Comparison of ENCODE assay signal across 15 cellular contexts in the genomic region with DNA sequence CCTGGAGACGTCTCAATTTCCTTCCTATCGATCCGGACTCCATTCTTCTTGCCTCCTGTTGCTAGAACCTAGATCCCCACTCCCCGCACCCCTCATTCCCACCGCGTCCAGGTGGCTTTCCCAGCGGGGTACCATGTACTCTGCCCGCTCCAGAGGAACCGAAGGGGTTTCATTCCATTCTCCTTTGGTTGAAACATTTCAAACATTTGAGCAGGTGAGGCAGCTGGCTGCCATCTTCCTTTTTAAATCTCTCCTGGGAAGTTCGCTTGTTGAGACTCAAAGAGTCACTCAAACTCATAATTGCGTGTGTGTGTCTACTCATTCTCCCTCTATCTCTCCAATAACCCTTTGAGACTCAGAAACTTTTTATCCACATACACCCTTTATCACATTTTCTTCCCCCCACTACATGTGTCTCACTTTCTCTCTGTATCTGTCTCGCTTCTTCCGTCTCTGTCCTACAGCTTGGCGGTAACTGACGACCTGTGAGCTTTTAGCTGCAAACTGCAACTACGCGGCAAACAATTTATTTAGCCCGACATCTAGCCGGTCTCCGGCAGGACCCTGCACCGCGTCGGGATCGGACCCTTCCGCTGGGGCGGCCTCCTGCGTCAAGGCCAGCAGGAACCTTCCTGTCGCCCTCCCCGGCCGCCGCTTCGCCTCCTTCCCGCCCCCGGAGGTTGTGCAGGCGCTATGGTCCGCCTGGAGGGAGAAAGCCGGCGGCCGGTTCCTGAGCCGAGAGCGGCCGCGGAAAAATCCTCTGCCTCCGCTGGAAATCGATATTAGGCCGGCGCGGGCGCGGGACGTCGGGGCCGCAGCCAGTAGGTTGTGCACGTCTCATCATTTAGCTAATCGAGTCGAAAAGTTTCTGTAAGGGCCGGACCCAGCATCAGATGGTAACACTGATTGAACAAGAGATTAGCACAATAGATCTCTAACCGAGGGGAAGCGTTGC. TPM values are rescaled to one million over a fixed set of nuclear protein-coding genes. Genes with fewer than 3 reads are reported as not detected.
DNase-seq lines count a peak whose midpoint lies in the region; ATAC-seq, FAIRE-seq and TF ChIP-seq lines count a peak whose summit lies in the region.
"Had no signal": no experiment of that assay in that cellular context is flagged by ENCODE, and none has a peak within 500 bp of the region (broad histone marks: within the 10 kb centered on the region; RNA-seq: fewer than 3 reads in every experiment).

No MANE protein-coding gene starts in this region.

- peak overlapping the region; percentile 76 for H3K27ac Mint-ChIP-seq in T-helper 1 cell treated with Interleukin-12 subunit alpha and Interleukin-12 subunit beta and Interleukin-4 antibody, amounts not matched to agents 30 μg/mL and 1 μg/mL, for 36 hours
- H3K27ac Mint-ChIP-seq in IgD-negative memory B cell (peak overlapping the region; percentile 92 to 100 (median 99)), neural progenitor cell (no peak overlapping the region)

- CTCF ChIA-PET in H1 (lab: Charles Lee; ENCODE audit: partially characterized antibody) (interaction anchor here (0.7 to 7.3 kb wide), 5 partner anchors 9 to 240 kb away, joined by 3 to 71 read pairs (median 5); no protein-coding TSS in a partner anchor), GM10248 (lab: Yijun Ruan, JAX) (interaction anchor here (6.2 kb wide), 1 partner anchor 10 kb away, joined by 48 read pairs; no protein-coding TSS in a partner anchor)

- DNase-seq in T-helper 1 cell (no peak), H1 (ENCODE audit: low read depth in 1 of 2, low spot score in 2 of 2) (peak in 1 of 2 experiments; percentile 77), neural progenitor cell (ENCODE audit: low spot score) (peak; percentile 74), GM10248 (ENCODE audit: extremely low spot score) (no peak)
- no peak for DNase-seq in activated effector memory CD4-positive, alpha-beta T cell treated with Interleukin-2 at 50 U/mL for 16 hours
- DNase-seq: activated CD4-positive, alpha-beta T cell treated with anti-CD3 and anti-CD28 coated beads for 1 hour; NCI-H1092; NCI-H510A; nucleus accumbens; stimulated activated naive CD4-positive, alpha-beta T cell treated with Interleukin-2 at 50 U/mL for 16 hours had no signal

- peak overlapping the region; percentile 86 to 94 for H3K4me2 ChIP-seq in H1 (ENCODE audit: insufficient read depth in 1 of 2, low read depth in 2 of 2, low read length in 2 of 2)
- peak overlapping the region; percentile 36 for H3K4me2 ChIP-seq in neural progenitor cell

- POLR2A ChIA-PET in H1 (lab: Charles Lee; ENCODE audit: partially characterized antibody): interaction anchor here (0.6 to 2.5 kb wide), 5 partner anchors 10 to 124 kb away, joined by 3 to 32 read pairs (median 4); no protein-coding TSS in a partner anchor
- POLR2A ChIA-PET in GM10248 (lab: Yijun Ruan, JAX): interaction anchor here (0.6 kb wide), 1 partner anchor 10 kb away, joined by 3 read pairs; no protein-coding TSS in a partner anchor

- H3K36me3 Mint-ChIP-seq in T-helper 1 cell treated with Interleukin-12 subunit alpha and Interleukin-12 subunit beta and Interleukin-4 antibody, amounts not matched to agents 30 μg/mL and 1 μg/mL, for 36 hours (ENCODE audit: low read depth): peaks cover 14% of the 10 kb centered on the region
- H3K36me3 Mint-ChIP-seq in IgD-negative memory B cell: peaks cover 3% of the 10 kb centered on the region
- no peaks in the 10 kb centered on the region for H3K36me3 Mint-ChIP-seq in neural progenitor cell

- H2BK20ac ChIP-seq in H1 (ENCODE audit: low read length): peak overlapping the region; percentile 87; the same call in 1 of the 2 replicates

- H3K9ac ChIP-seq in H1 (replicated peaks in 1 of 4; ENCODE audit: extremely low read depth in 1 of 4, low read depth in 3 of 4, low read length in 3 of 4) (peak overlapping the region in 2 of 4 experiments; percentile 6 to 46; a peak in 2 of 7 replicates), neural progenitor cell (no peak overlapping the region)

- H3K36me3 ChIP-seq in H1 (ENCODE audit: control insufficient read depth in 2 of 4, insufficient read depth in 4 of 4, low read length in 3 of 4) (no peaks in the 10 kb centered on the region), neural progenitor cell (no peaks in the 10 kb centered on the region)

- TF ChIP-seq CTCF in H1 (IDR thresholded peaks at IDR 0.05; ENCODE audit: control extremely low read depth in 1 of 3, insufficient read depth in 1 of 3, low read depth in 1 of 3, low read length in 3 of 3) (no peak), neural progenitor cell (IDR thresholded peaks at IDR 0.05) (no peak), GM10248 (IDR thresholded peaks at IDR 0.05; ENCODE audit: control extremely low read depth, extremely low read depth, low read depth, missing control alignments) (no peak)

- H3K18ac ChIP-seq in H1 (ENCODE audit: extremely low read depth, low read length): peak overlapping the region; percentile 98

- H4K20me1 ChIP-seq in H1 (replicated peaks in 1 of 2; ENCODE audit: control insufficient read depth in 1 of 2, insufficient read depth in 2 of 2, low read length in 2 of 2) (no peaks in the 10 kb centered on the region), neural progenitor cell (ENCODE audit: low read depth) (peaks cover 65% of the 10 kb centered on the region)

- peak overlapping the region; percentile 89 for H4K91ac ChIP-seq in H1 (replicated peaks; ENCODE audit: insufficient read length, low read length)

- no peak for ATAC-seq in HG02870 (IDR thresholded peaks at IDR 0.05; ENCODE audit: unreplicated experiment)

- H3K23me2 ChIP-seq in H1 (ENCODE audit: low read depth, low read length): peaks cover 44% of the 10 kb centered on the region

- no peak overlapping the region for H2AFZ ChIP-seq in H1 (ENCODE audit: low read length)
- H2AFZ ChIP-seq in neural progenitor cell (replicated peaks): no peak overlapping the region

- peaks cover 3 to 49% (median 27%) of the 10 kb centered on the region in 4 experiments; a peak in 6 of 7 replicates for H3K27me3 ChIP-seq in H1 (replicated peaks in 1 of 4; ENCODE audit: control insufficient read depth in 3 of 4, extremely low read depth in 1 of 4, insufficient read depth in 3 of 4, low read length in 3 of 4)
- H3K27me3 ChIP-seq in neural progenitor cell: peaks cover 100% of the 10 kb centered on the region

- H3K4ac ChIP-seq in H1 (replicated peaks; ENCODE audit: insufficient read length, low read depth, low read length): no peak overlapping the region

- H3K4me1 ChIP-seq in H1 (replicated peaks in 1 of 4; ENCODE audit: control insufficient read depth in 3 of 4, insufficient read depth in 4 of 4, low read length in 3 of 4) (peaks cover 4 to 22% (median 13%) of the 10 kb centered on the region in 4 experiments), neural progenitor cell (peaks cover 22% of the 10 kb centered on the region)

- peak overlapping the region; percentile 57 to 80 (median 64) for H3K4me3 ChIP-seq in H1 (ENCODE audit: extremely low read depth in 1 of 4, insufficient read depth in 2 of 4, low read depth in 3 of 4, low read length in 4 of 4)
- peak overlapping the region; percentile 7 for H3K4me3 ChIP-seq in neural progenitor cell

- H3K14ac ChIP-seq in H1 (ENCODE audit: insufficient read length): no peak overlapping the region

- FAIRE-seq in H1 (lab: Jason Lieb, UNC): no peak
- FAIRE-seq: A204.1, keratinocyte had no signal

- TF ChIP-seq POLR2A in H1 (IDR thresholded peaks at IDR 0.05; ENCODE audit: control extremely low read depth in 1 of 2, low read depth in 2 of 2, low read length in 2 of 2): no peak

- H3K4me3 Mint-ChIP-seq in T-helper 1 cell treated with Interleukin-12 subunit alpha and Interleukin-12 subunit beta and Interleukin-4 antibody, amounts not matched to agents 30 μg/mL and 1 μg/mL, for 36 hours: peak overlapping the region; percentile 8
- H3K4me3 Mint-ChIP-seq in IgD-negative memory B cell (peak overlapping the region; percentile 39 to 91 (median 46)), neural progenitor cell (peak overlapping the region; percentile 38)

- peaks cover 12% of the 10 kb centered on the region for H3K9me3 Mint-ChIP-seq in T-helper 1 cell treated with Interleukin-12 subunit alpha and Interleukin-12 subunit beta and Interleukin-4 antibody, amounts not matched to agents 30 μg/mL and 1 μg/mL, for 36 hours
- H3K9me3 Mint-ChIP-seq in IgD-negative memory B cell (peaks cover 2 to 22% (median 9%) of the 10 kb centered on the region in 3 donors), neural progenitor cell (peaks cover 10% of the 10 kb centered on the region)

- H3K9me3 ChIP-seq in H1 (ENCODE audit: insufficient read depth in 2 of 2, low read depth in 1 of 2, low read length in 1 of 2) (no peaks in the 10 kb centered on the region), neural progenitor cell (ENCODE audit: low read depth) (no peaks in the 10 kb centered on the region)

- H2BK15ac ChIP-seq in H1 (ENCODE audit: low read length): peak overlapping the region; percentile 53; the same call in 1 of the 2 replicates

- peak overlapping the region; percentile 85 for H2BK12ac ChIP-seq in H1 (ENCODE audit: low read depth, low read length)

- no peak overlapping the region for H3K56ac ChIP-seq in H1 (replicated peaks; ENCODE audit: insufficient read length, low read depth, low read length)

- no peaks in the 10 kb centered on the region for H3K79me1 ChIP-seq in H1 (ENCODE audit: low read depth, low read length)

- peak overlapping the region; percentile 19 for H2BK120ac ChIP-seq in H1 (replicated peaks; ENCODE audit: low read depth, low read length)

- 6% methylated on average over 49 of the region's 59 CpGs; no CpG with 5 or more reads in 1 of the 2 experiments for WGBS in H1 (ENCODE audit: extremely low coverage in 1 of 2, insufficient coverage in 1 of 2, insufficient read length in 1 of 2, insufficient replicate concordance in 2 of 2, low coverage in 1 of 2, low lambda C conversion rate in 2 of 2, missing lambda C conversion rate in 1 of 2), 2 experiments

- no peak overlapping the region for H3K27ac ChIP-seq in H1 (ENCODE audit: low read depth, low read length)
- no peak overlapping the region for H3K27ac ChIP-seq in neural progenitor cell

- peaks cover 0 to 20% of the 10 kb centered on the region in 2 experiments; a peak in 3 of 4 replicates for H3K79me2 ChIP-seq in H1 (ENCODE audit: control insufficient read depth in 1 of 2, insufficient read depth in 2 of 2, low read length in 2 of 2)
- no peaks in the 10 kb centered on the region for H3K79me2 ChIP-seq in neural progenitor cell (ENCODE audit: low read depth)

- H4K5ac ChIP-seq in H1 (ENCODE audit: insufficient read length, low read depth, low read length): no peak overlapping the region

- TF ChIP-seq EP300 in H1 (IDR thresholded peaks at IDR 0.05; ENCODE audit: borderline replicate concordance in 1 of 2, low read depth in 2 of 2, low read length in 2 of 2): no peak

- no peak overlapping the region for H3K23ac ChIP-seq in H1 (ENCODE audit: insufficient read length)

- H3K4me1 Mint-ChIP-seq in T-helper 1 cell treated with Interleukin-12 subunit alpha and Interleukin-12 subunit beta and Interleukin-4 antibody, amounts not matched to agents 30 μg/mL and 1 μg/mL, for 36 hours (ENCODE audit: low read depth): peaks cover 24% of the 10 kb centered on the region
- H3K4me1 Mint-ChIP-seq in IgD-negative memory B cell (peaks cover 11 to 23% (median 21%) of the 10 kb centered on the region in 3 donors), neural progenitor cell (peaks cover 19% of the 10 kb centered on the region)

- peaks cover 75% of the 10 kb centered on the region for H3K27me3 Mint-ChIP-seq in T-helper 1 cell treated with Interleukin-12 subunit alpha and Interleukin-12 subunit beta and Interleukin-4 antibody, amounts not matched to agents 30 μg/mL and 1 μg/mL, for 36 hours (ENCODE audit: low read depth)
- H3K27me3 Mint-ChIP-seq in IgD-negative memory B cell (peaks cover 53% of the 10 kb centered on the region), neural progenitor cell (ENCODE audit: insufficient read depth, low read depth) (peaks cover 68% of the 10 kb centered on the region)

- H2BK5ac ChIP-seq in H1 (ENCODE audit: low read depth, low read length): peak overlapping the region; percentile 81; the same call in 1 of the 2 replicates

- H3F3A ChIP-seq in neural progenitor cell (ENCODE audit: low read depth): peaks cover 60% of the 10 kb centered on the region

- peak overlapping the region; percentile 43; the same call in 1 of the 2 replicates for H2AK5ac ChIP-seq in H1 (ENCODE audit: low read depth, low read length)

- no peak overlapping the region for H4K8ac ChIP-seq in H1 (ENCODE audit: extremely low read depth, insufficient read depth, low read length)

- TF ChIP-seq RAD21 in H1 (IDR thresholded peaks at IDR 0.05 in 1 of 2, conservative IDR thresholded peaks at IDR 0.05 in 1 of 2; ENCODE audit: low read depth in 2 of 2, low read length in 2 of 2): no peak

RNA-seq across cellular contexts. Expression of a gene that starts 3.0 kb away (rescaled TPM):
- polyA plus RNA-seq in IgD-negative memory B cell (not detected), H1 (2011; rRNA removed) (8.7 and 12.8 TPM in 2 replicates)
- total RNA-seq in H1 (2021; fragmentation: NEBNext Ultra II Directional; extraction: Animal tissue kit (Norgen Biotek cat#: 25700)): 33.7 and 35.8 TPM in 2 replicates
- polyA plus RNA-seq in H1 (2011; cell fraction: cytosol; rRNA removed): 7.3 TPM
- polyA plus RNA-seq in H1 (2011; cell fraction: nucleus; rRNA removed): 9.5 TPM
- 7.6 to 12.3 TPM (median 11.1 TPM) in 4 replicates for polyA plus RNA-seq in H1 (2012, experiment 1 of 2)
- polyA plus RNA-seq in H1 (2012, experiment 2 of 2): 10.5 TPM
- polyA plus RNA-seq in H1 (2013, experiment 1 of 2): 27.2 TPM
- 26.0 TPM for polyA plus RNA-seq in H1 (2013, experiment 2 of 2)
- polyA minus RNA-seq in H1 (2011; rRNA and poly(A)+ RNA removed): 1.5 and 2.1 TPM in 2 replicates
- 15.1 TPM for polyA minus RNA-seq in H1 (2011; cell fraction: cytosol; rRNA and poly(A)+ RNA removed)
- polyA minus RNA-seq in H1 (2011; cell fraction: nucleus; rRNA and poly(A)+ RNA removed): 9.2 TPM
- total RNA-seq in neural progenitor cell (ENCODE audit: low replicate concordance): 0.06 and 0.37 TPM in 2 replicates
- polyA plus RNA-seq: keratinocyte had no signal

RNA-seq across cellular contexts. Expression of a gene that starts 48.1 kb away (rescaled TPM):
- polyA plus RNA-seq in IgD-negative memory B cell (12.9 TPM), H1 (2011; rRNA removed) (8.4 and 17.8 TPM in 2 replicates)
- total RNA-seq in H1 (2021; fragmentation: NEBNext Ultra II Directional; extraction: Animal tissue kit (Norgen Biotek cat#: 25700)): 25.1 and 26.8 TPM in 2 replicates
- 16.8 TPM for polyA plus RNA-seq in H1 (2011; cell fraction: cytosol; rRNA removed)
- 5.4 TPM for polyA plus RNA-seq in H1 (2011; cell fraction: nucleus; rRNA removed)
- polyA plus RNA-seq in H1 (2012, experiment 1 of 2): 10.8 to 22.0 TPM (median 11.8 TPM) in 4 replicates
- 2.6 TPM for polyA plus RNA-seq in H1 (2012, experiment 2 of 2)
- polyA plus RNA-seq in H1 (2013, experiment 1 of 2): 33.2 TPM
- 30.2 TPM for polyA plus RNA-seq in H1 (2013, experiment 2 of 2)
- polyA minus RNA-seq in H1 (2011; rRNA and poly(A)+ RNA removed): 16.4 and 22.2 TPM in 2 replicates
- 8.4 TPM for polyA minus RNA-seq in H1 (2011; cell fraction: cytosol; rRNA and poly(A)+ RNA removed)
- 26.5 TPM for polyA minus RNA-seq in H1 (2011; cell fraction: nucleus; rRNA and poly(A)+ RNA removed)
- 29.1 and 41.7 TPM in 2 replicates for total RNA-seq in neural progenitor cell (ENCODE audit: low replicate concordance)

Comparison
In these comparisons a context has a peak if more than half of its experiments do, and no peak if none do; other contexts are left out.
1. RNA of a gene that starts 3.0 kb away (total RNA-seq): 33.7 to 35.8 TPM in H1; 0.06 to 0.37 TPM in neural progenitor cell; every median in the first group is over 10 times any median in the second.
2. Peak in every context shown above with its lines, with median percentiles within 50 percentile points of each other: H3K4me3 Mint-ChIP-seq.